ENCODE assay signal across 1 cellular context in genomic region chr6:166485651-166486535, GRCh38.
TF ChIP-seq lines count a peak whose summit lies in the region.

No MANE protein-coding gene starts in this region.

TF ChIP-seq in GM23338, 12 proteins besides CTCF, POLR2A, EP300 and RAD21 (continued from another document):
- TF ChIP-seq ETS1 (IDR thresholded peaks at IDR 0.05), result no peak
- no peak for TF ChIP-seq ZNF462 (CRISPR knock-in tag; IDR thresholded peaks at IDR 0.05)
- TF ChIP-seq REST (IDR thresholded peaks at IDR 0.05; ENCODE audit: unreplicated experiment), result no peak
- TF ChIP-seq EZH2phosphoT487 (IDR thresholded peaks at IDR 0.05; ENCODE audit: unreplicated experiment), result no peak
- no peak for TF ChIP-seq CREB1 (CRISPR knock-in tag; IDR thresholded peaks at IDR 0.05; ENCODE audit: low read depth)
- no peak for TF ChIP-seq POLR2AphosphoS5 (IDR thresholded peaks at IDR 0.05; ENCODE audit: low read depth)
- TF ChIP-seq STAT1 (IDR thresholded peaks at IDR 0.05; ENCODE audit: unreplicated experiment), result no peak
- TF ChIP-seq NANOG (IDR thresholded peaks at IDR 0.05; ENCODE audit: borderline replicate concordance), result no peak
- no peak for TF ChIP-seq ZNF331 (CRISPR knock-in tag; IDR thresholded peaks at IDR 0.05; ENCODE audit: low read depth)
TF ChIP-seq in GM23338: peak in this region for 0.
